In genomic region chr4:108466936-108467902, GRCh38 we compare ENCODE assay signal across 1 cellular context.
TF ChIP-seq lines count a peak whose summit lies in the region.

No MANE protein-coding gene starts in this region.

TF ChIP-seq in GM23338, 12 proteins besides CTCF, POLR2A, EP300 and RAD21 (continued from another document):
- TF ChIP-seq ZNF462 (CRISPR knock-in tag; IDR thresholded peaks at IDR 0.05) (no peak), EZH2 (IDR thresholded peaks at IDR 0.05; ENCODE audit: low read depth, unreplicated experiment) (no peak), ZNF331 (CRISPR knock-in tag; IDR thresholded peaks at IDR 0.05; ENCODE audit: low read depth) (no peak), ETS1 (IDR thresholded peaks at IDR 0.05) (no peak), CREB1 (CRISPR knock-in tag; IDR thresholded peaks at IDR 0.05; ENCODE audit: low read depth) (no peak), EZH2phosphoT487 (IDR thresholded peaks at IDR 0.05; ENCODE audit: unreplicated experiment) (no peak)
